Comparison of ENCODE assay signal across 21 cellular contexts in the genomic region with DNA sequence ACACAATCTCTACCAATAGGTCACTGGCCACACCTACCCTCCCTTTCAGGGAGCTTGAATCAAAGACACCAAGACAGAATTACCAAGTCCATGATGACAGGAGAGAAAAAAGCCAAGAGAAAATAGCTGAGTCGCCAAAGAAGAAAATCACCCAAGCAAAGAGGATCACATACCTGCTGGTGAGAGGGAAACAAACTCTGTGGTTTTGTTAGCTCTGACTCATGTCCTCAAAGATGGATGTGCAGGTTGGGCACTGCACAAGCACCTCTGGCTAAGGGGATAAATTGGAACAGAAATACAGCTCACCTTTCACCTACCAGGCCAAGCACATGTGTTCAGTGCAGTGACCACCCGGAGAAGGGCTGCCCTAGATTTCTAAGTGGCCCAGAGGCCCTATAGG.
DNase-seq lines count a peak whose midpoint lies in the region; ATAC-seq and TF ChIP-seq lines count a peak whose summit lies in the region.
"Had no signal": no experiment of that assay in that cellular context is flagged by ENCODE, and none has a peak within 500 bp of the region (broad histone marks: within the 10 kb centered on the region; RNA-seq: fewer than 3 reads in every experiment).

No MANE protein-coding gene starts in this region.

- H3K4me3 ChIP-seq in HCT116 (replicated peaks in 1 of 2; ENCODE audit: low read depth in 1 of 2, low read length in 2 of 2) (no peak overlapping the region), spleen (no peak overlapping the region), thyroid gland (replicated peaks in 1 of 3) (no peak overlapping the region), uterus (no peak overlapping the region)
- H3K4me3 ChIP-seq: body of pancreas, esophagus muscularis mucosa, upper lobe of right lung had no signal

- H3K36me3 ChIP-seq in HCT116 (ENCODE audit: control insufficient read depth in 1 of 2, insufficient read depth in 2 of 2, low read length in 2 of 2) (no peaks in the 10 kb centered on the region), spleen (no peaks in the 10 kb centered on the region), thyroid gland (no peaks in the 10 kb centered on the region), uterus (no peaks in the 10 kb centered on the region)
- H3K36me3 ChIP-seq: esophagus muscularis mucosa, upper lobe of right lung had no signal

- RAD21 ChIA-PET in HCT116 (lab: Charles Lee; ENCODE audit: low non-redundant PET in 1 of 2, low total read pairs in 2 of 2, uncharacterized antibody in 2 of 2, unreplicated experiment in 2 of 2): no interaction called here

- no TSS peak for BruUV-seq in HCT116 (replicated peaks; lab: Mats Ljungman, UMichigan)

- H3K9ac ChIP-seq in HCT116 (ENCODE audit: low read length): no peak overlapping the region

- H3K27ac ChIP-seq in HCT116 (ENCODE audit: low read depth, low read length) (no peak overlapping the region), spleen (no peak overlapping the region), thyroid gland (no peak overlapping the region), uterus (no peak overlapping the region)
- H3K27ac ChIP-seq: body of pancreas, esophagus muscularis mucosa, HL-60, upper lobe of right lung had no signal

- H3K9me3 ChIP-seq in HCT116 (ENCODE audit: control insufficient read depth in 1 of 2, insufficient read depth in 1 of 2, low read depth in 1 of 2, low read length in 2 of 2) (no peaks in the 10 kb centered on the region), spleen (no peaks in the 10 kb centered on the region), thyroid gland (no peaks in the 10 kb centered on the region), uterus (no peaks in the 10 kb centered on the region)
- H3K9me3 ChIP-seq: body of pancreas, esophagus muscularis mucosa, upper lobe of right lung had no signal

- CTCF ChIA-PET in HCT116 (lab: Charles Lee): interaction anchor here (1.3 kb wide), 1 partner anchor 51 kb away, joined by 4 read pairs; no protein-coding TSS in a partner anchor

- TF ChIP-seq CTCF in HCT116 (IDR thresholded peaks at IDR 0.05 in 2 of 3, conservative IDR thresholded peaks at IDR 0.05 in 1 of 3; ENCODE audit: borderline replicate concordance in 1 of 3, insufficient read depth in 1 of 3, low read depth in 2 of 3, low read length in 2 of 3) (no peak), spleen (IDR thresholded peaks at IDR 0.05 in 8 of 11, conservative IDR thresholded peaks at IDR 0.05 in 3 of 11) (no peak), thyroid gland (IDR thresholded peaks at IDR 0.05) (no peak), uterus (IDR thresholded peaks at IDR 0.05) (no peak)

- DNase-seq in ELR (ENCODE audit: low read depth) (peak; percentile 56), HCT116 (ENCODE audit: low read depth, low spot score) (peak; percentile 12), RPMI8226 (peak; percentile 43), islet precursor cell (peak; percentile 79), spleen (no peak), posterior vena cava (ENCODE audit: low spot score) (no peak), thyroid gland (no peak), uterus (no peak)
- DNase-seq: activated CD4-positive, alpha-beta T cell treated with anti-CD3 and anti-CD28 coated beads, Interleukin-2, amount 10 ng/mL, durations not matched to agents 24 days and 14 days; activated naive CD4-positive, alpha-beta T cell treated with anti-CD3 and anti-CD28 coated beads, Interleukin-2, amount 10 ng/mL, durations not matched to agents 7 days and 5 days; body of pancreas; CD8-positive, alpha-beta T cell; EL; head of caudate nucleus; KG1; NCI-H1436; stimulated activated naive CD4-positive, alpha-beta T cell treated with Interleukin-2 at 50 U/mL for 16 hours; upper lobe of right lung had no signal

- no peak for TF ChIP-seq RAD21 in HCT116 (IDR thresholded peaks at IDR 0.05; ENCODE audit: low read depth)

- H3K4me2 ChIP-seq in HCT116 (ENCODE audit: low read length): peak overlapping the region; percentile 59

- no peaks in the 10 kb centered on the region for H4K20me1 ChIP-seq in HCT116 (ENCODE audit: insufficient read depth)

- intact Hi-C loops in HCT116 (cut with micrococcal nuclease): no loop called here
- intact Hi-C loops in spleen (cut with DNase I; ENCODE audit: low total_unique reads): no loop called here
- intact Hi-C loops in posterior vena cava (cut with DNase I): no loop called here
- intact Hi-C loops in thyroid gland (cut with DNase I): no loop called here
- intact Hi-C loops in uterus (cut with DNase I; ENCODE audit: low total_unique reads): no loop called here

- H2AFZ ChIP-seq in HCT116 (ENCODE audit: low read depth, low read length, poor library complexity, severe bottlenecking): peak overlapping the region; percentile 79

- 52 to 98% (median 87%) methylated on average over 2 of the region's 2 CpGs for WGBS in spleen, 5 donors
- 37 to 67% methylated on average over 2 of the region's 2 CpGs for WGBS in thyroid gland, 2 donors

- H3K9me2 ChIP-seq in HCT116 (ENCODE audit: insufficient read depth): no peaks in the 10 kb centered on the region

- no peaks in the 10 kb centered on the region for H3K27me3 ChIP-seq in HCT116 (ENCODE audit: insufficient read depth, low read length)
- H3K27me3 ChIP-seq in spleen (replicated peaks in 1 of 7): peaks cover 0 to 5% (median 0%) of the 10 kb centered on the region in 7 donors
- no peaks in the 10 kb centered on the region for H3K27me3 ChIP-seq in thyroid gland
- no peaks in the 10 kb centered on the region for H3K27me3 ChIP-seq in uterus
- H3K27me3 ChIP-seq: body of pancreas, esophagus muscularis mucosa, upper lobe of right lung had no signal

- peak; percentile 89 for ATAC-seq in HCT116
- ATAC-seq: body of pancreas; CD8-positive, alpha-beta T cell; SK-N-SH treated with all-trans-retinoic acid at 6 μM for 48 hours; upper lobe of right lung had no signal

- TF ChIP-seq POLR2A in HCT116 (IDR thresholded peaks at IDR 0.05; ENCODE audit: borderline replicate concordance, extremely low read depth, insufficient read depth, insufficient read length) (no peak), spleen (IDR thresholded peaks at IDR 0.05) (no peak), thyroid gland (IDR thresholded peaks at IDR 0.05) (no peak), uterus (IDR thresholded peaks at IDR 0.05) (no peak)

- POLR2A ChIA-PET in HCT116 (lab: Charles Lee): no interaction called here

- peaks cover 3 to 9% of the 10 kb centered on the region in 2 experiments; a peak in 3 of 4 replicates for H3K4me1 ChIP-seq in HCT116 (ENCODE audit: control insufficient read depth in 1 of 2, insufficient read depth in 2 of 2, low read length in 2 of 2)
- H3K4me1 ChIP-seq in spleen: no peaks in the 10 kb centered on the region
- H3K4me1 ChIP-seq in thyroid gland: no peaks in the 10 kb centered on the region
- H3K4me1 ChIP-seq in uterus: no peaks in the 10 kb centered on the region
- H3K4me1 ChIP-seq: body of pancreas, esophagus muscularis mucosa, upper lobe of right lung had no signal

- H3K79me2 ChIP-seq in HCT116 (ENCODE audit: insufficient read depth, low read length): no peaks in the 10 kb centered on the region

TF ChIP-seq in HCT116, 20 proteins besides CTCF, POLR2A, EP300 and RAD21 (continues in another document):
- TF ChIP-seq EGR1 (IDR thresholded peaks at IDR 0.05; ENCODE audit: low read depth): no peak
- TF ChIP-seq YY1 (IDR thresholded peaks at IDR 0.05; ENCODE audit: extremely low read depth, insufficient replicate concordance, low read depth, low read length): no peak
- TF ChIP-seq FOSL1 (IDR thresholded peaks at IDR 0.05; ENCODE audit: low read depth): no peak
- no peak for TF ChIP-seq SIN3A (IDR thresholded peaks at IDR 0.05; ENCODE audit: low read depth)
- TF ChIP-seq, protein P1, sequence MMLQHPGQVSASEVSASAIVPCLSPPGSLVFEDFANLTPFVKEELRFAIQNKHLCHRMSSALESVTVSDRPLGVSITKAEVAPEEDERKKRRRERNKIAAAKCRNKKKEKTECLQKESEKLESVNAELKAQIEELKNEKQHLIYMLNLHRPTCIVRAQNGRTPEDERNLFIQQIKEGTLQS (IDR thresholded peaks at IDR 0.05): no peak
- no peak for TF ChIP-seq CBX3 (IDR thresholded peaks at IDR 0.05; ENCODE audit: low read depth)
- TF ChIP-seq TCF7L2 (IDR thresholded peaks at IDR 0.05; ENCODE audit: borderline replicate concordance, extremely low read depth, insufficient read depth, insufficient read length): no peak
- no peak for TF ChIP-seq CEBPB (IDR thresholded peaks at IDR 0.05; ENCODE audit: low read depth)
- no peak for TF ChIP-seq ZFX (IDR thresholded peaks at IDR 0.05)
- no peak for TF ChIP-seq POLR2AphosphoS5 (IDR thresholded peaks at IDR 0.05; ENCODE audit: low read depth, low read length)
- TF ChIP-seq ELF1 (IDR thresholded peaks at IDR 0.05; ENCODE audit: borderline replicate concordance, low read depth): no peak
- no peak for TF ChIP-seq EZH2 (IDR thresholded peaks at IDR 0.05)
- TF ChIP-seq ZNF274 (IDR thresholded peaks at IDR 0.05; ENCODE audit: low read depth, low read length): no peak
- TF ChIP-seq, protein P2, sequence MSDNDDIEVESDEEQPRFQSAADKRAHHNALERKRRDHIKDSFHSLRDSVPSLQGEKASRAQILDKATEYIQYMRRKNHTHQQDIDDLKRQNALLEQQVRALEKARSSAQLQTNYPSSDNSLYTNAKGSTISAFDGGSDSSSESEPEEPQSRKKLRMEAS (IDR thresholded peaks at IDR 0.05): no peak
- TF ChIP-seq EZH2phosphoT487 (IDR thresholded peaks at IDR 0.05; ENCODE audit: borderline replicate concordance): no peak

Comparison
In these comparisons a context has a peak if more than half of its experiments do, and no peak if none do; other contexts are left out.
1. DNase-seq: peak in ELR (single experiment), HCT116 (single experiment), RPMI8226 (single experiment) and islet precursor cell (single experiment); none in spleen (single experiment), posterior vena cava (single experiment), thyroid gland (0 of 2) and uterus (0 of 2).